1 cellular context compared by ENCODE assay signal in the genomic region with DNA sequence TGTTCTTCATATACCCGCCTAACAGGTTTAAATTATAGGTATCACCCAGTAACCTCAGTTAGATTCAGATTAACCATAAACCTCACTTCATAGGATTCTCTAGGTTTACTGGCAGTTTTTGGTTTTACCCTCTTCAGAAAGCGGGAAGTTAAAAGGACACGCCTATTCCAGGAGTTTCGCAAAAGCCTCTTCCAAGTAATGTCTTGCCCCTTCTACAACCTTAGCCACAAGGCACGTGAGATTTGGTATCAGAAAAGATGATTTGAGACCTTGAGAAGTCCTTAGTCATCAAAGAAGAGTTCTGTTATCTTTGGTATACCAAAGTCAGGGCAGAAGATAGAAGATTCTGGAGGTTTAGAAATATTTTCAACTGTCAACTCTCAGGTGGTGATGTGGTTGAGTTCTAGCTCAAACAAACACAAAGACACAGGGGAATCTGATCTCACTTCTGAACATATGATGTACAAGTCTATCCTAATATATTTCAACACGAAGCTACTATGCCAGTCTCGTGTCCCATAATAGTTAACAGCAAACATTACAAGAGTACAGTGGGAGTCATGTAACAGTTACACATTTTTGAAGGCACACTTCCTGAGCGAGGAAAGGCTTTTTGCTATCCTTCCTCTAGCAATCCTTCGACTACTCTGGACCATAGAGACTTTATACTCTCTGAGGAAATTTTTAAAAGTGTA.
A peak's percentile ranks its signal among the peaks of the same experiment; 100 is the strongest.
TF ChIP-seq lines count a peak whose summit lies in the region.

No MANE protein-coding gene starts in this region.

TF ChIP-seq in K562, 482 proteins besides CTCF, POLR2A, EP300 and RAD21 (continued from another document and continues in another):
- peak; percentile 78 for TF ChIP-seq PRDM10 (IDR thresholded peaks at IDR 0.05; ENCODE audit: partially characterized antibody)
- no peak for TF ChIP-seq ZBTB7A (IDR thresholded peaks at IDR 0.05; ENCODE audit: borderline replicate concordance, control insufficient read depth, low read depth, low read length)
- no peak for TF ChIP-seq BCLAF1 (IDR thresholded peaks at IDR 0.05; ENCODE audit: borderline replicate concordance in 1 of 2, control insufficient read depth in 1 of 2, low read depth in 2 of 2, low read length in 1 of 2)
- no peak for TF ChIP-seq ZNF146 (CRISPR knock-in tag; IDR thresholded peaks at IDR 0.05; ENCODE audit: unreplicated experiment)
- peak; percentile 88 for TF ChIP-seq NCOA1 (IDR thresholded peaks at IDR 0.05; ENCODE audit: low read depth)
- peak; percentile 86 for TF ChIP-seq SMARCE1 (IDR thresholded peaks at IDR 0.05)
- TF ChIP-seq ZNF318 (IDR thresholded peaks at IDR 0.05; ENCODE audit: borderline replicate concordance in 1 of 2, low read depth in 1 of 2) = peak in 1 of 2 experiments; percentile 98; a peak in 2 of 4 replicates
- peak; percentile 88 for TF ChIP-seq MGA (IDR thresholded peaks at IDR 0.05)
- no peak for TF ChIP-seq PPARD (CRISPR knock-in tag; IDR thresholded peaks at IDR 0.05)
- TF ChIP-seq ATF4 (CRISPR knock-in tag; IDR thresholded peaks at IDR 0.05) = no peak
- TF ChIP-seq ZNF696 (CRISPR knock-in tag; conservative IDR thresholded peaks at IDR 0.05) = no peak
- no peak for TF ChIP-seq ILF3 (IDR thresholded peaks at IDR 0.05; ENCODE audit: borderline replicate concordance)
- TF ChIP-seq ZNF316 (IDR thresholded peaks at IDR 0.05) = peak; percentile 98
- TF ChIP-seq ZBTB17 (CRISPR knock-in tag; IDR thresholded peaks at IDR 0.05) = no peak
- TF ChIP-seq POU5F1 (IDR thresholded peaks at IDR 0.05; ENCODE audit: borderline replicate concordance, low read depth, low read length, partially characterized antibody) = no peak
